Comparison of ENCODE assay signal across 1 cellular context in the genomic region with DNA sequence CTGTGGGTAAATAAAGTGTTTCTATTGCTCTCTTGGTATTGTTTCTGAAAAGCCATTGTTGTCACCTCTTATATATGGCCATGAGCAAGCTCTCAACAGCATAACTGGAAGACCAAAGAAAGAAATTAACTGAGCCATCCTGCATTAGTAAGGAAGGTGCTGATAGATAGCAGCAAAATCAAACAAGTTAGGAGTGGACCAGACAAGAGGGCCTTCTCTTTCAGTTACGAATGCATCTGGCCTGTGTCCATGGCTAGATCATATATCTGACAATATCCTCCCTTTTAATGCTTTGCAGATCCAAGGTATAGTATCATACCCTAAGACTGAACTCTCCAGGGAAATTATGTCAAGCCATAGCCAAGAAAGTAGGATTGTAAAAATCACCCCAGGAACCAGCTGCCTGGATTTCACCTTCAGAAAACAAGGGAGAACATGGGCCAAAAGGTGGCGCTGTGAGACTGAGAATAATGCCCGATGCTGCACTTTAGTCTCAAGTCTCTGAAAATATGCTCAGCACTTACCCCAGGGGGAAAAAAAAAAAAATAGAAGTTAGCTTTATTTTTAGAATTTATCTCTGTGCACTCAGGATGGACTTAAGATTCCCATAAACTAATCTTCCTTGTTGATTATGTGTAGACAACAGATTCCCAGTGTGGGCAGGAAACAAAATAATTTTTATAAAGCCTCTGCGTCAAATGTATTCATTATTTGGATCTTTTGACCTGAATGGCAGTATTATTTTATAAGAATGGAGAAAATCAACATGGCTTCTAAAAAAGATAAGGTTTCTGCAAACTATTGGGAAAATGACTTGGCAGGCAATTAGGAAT.
TF ChIP-seq lines count a peak whose summit lies in the region.

No MANE protein-coding gene starts in this region.

TF ChIP-seq in HCT116, 20 proteins besides CTCF, POLR2A, EP300 and RAD21 (continued from another document):
- TF ChIP-seq, protein P1, sequence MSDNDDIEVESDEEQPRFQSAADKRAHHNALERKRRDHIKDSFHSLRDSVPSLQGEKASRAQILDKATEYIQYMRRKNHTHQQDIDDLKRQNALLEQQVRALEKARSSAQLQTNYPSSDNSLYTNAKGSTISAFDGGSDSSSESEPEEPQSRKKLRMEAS (IDR thresholded peaks at IDR 0.05): no peak
- TF ChIP-seq YY1 (IDR thresholded peaks at IDR 0.05; ENCODE audit: extremely low read depth, insufficient replicate concordance, low read depth, low read length) (no peak), ZBTB33 (IDR thresholded peaks at IDR 0.05; ENCODE audit: extremely low read depth, insufficient replicate concordance, low read length) (no peak), FOSL1 (IDR thresholded peaks at IDR 0.05; ENCODE audit: low read depth) (no peak)
TF ChIP-seq in HCT116: peak in this region for 0.
